Comparison of ENCODE assay signal across 1 cellular context in genomic region chr7:43572516-43573049, GRCh38.
TF ChIP-seq lines count a peak whose summit lies in the region.

No MANE protein-coding gene starts in this region.

TF ChIP-seq in K562, 482 proteins besides CTCF, POLR2A, EP300 and RAD21 (continued from another document and continues in another):
- TF ChIP-seq ZNF407 (IDR thresholded peaks at IDR 0.05; ENCODE audit: low read depth): no peak
- TF ChIP-seq ZNF398 (CRISPR knock-in tag; IDR thresholded peaks at IDR 0.05): no peak
- TF ChIP-seq CBX2 (IDR thresholded peaks at IDR 0.05; ENCODE audit: insufficient read depth, low read length, poor library complexity, severe bottlenecking): no peak
- TF ChIP-seq ZNF518B (CRISPR knock-in tag; IDR thresholded peaks at IDR 0.05): no peak
- peak in 1 of 2 experiments; percentile 76; a peak in 1 of 4 replicates for TF ChIP-seq RCOR1 (IDR thresholded peaks at IDR 0.05; ENCODE audit: borderline replicate concordance in 1 of 2, low read depth in 2 of 2, low read length in 2 of 2)
- no peak for TF ChIP-seq ZNF263 (CRISPR knock-in tag; IDR thresholded peaks at IDR 0.05; ENCODE audit: borderline replicate concordance)
- no peak for TF ChIP-seq SIN3B (IDR thresholded peaks at IDR 0.05; ENCODE audit: low read depth)
- TF ChIP-seq TCF3 (CRISPR knock-in tag; IDR thresholded peaks at IDR 0.05): 0 out of 2 replicates have a peak, but pooled peaks have one; percentile 12
- peak; percentile 20 for TF ChIP-seq HDAC3 (IDR thresholded peaks at IDR 0.05; ENCODE audit: borderline replicate concordance, partially characterized antibody)
- no peak for TF ChIP-seq USF2 (CRISPR knock-in tag; IDR thresholded peaks at IDR 0.05)
- TF ChIP-seq TSC22D4 (tag; IDR thresholded peaks at IDR 0.05): no peak
- TF ChIP-seq HNRNPH1 (optimal IDR thresholded peaks at IDR 0.05; ENCODE audit: low read depth, low read length): no peak
- peak; percentile 94 for TF ChIP-seq JUND (IDR thresholded peaks at IDR 0.05; ENCODE audit: borderline replicate concordance, low read depth, low read length)
- peak; percentile 93; the same call in 2 of the 3 replicates for TF ChIP-seq JUND (tag; IDR thresholded peaks at IDR 0.05; ENCODE audit: borderline replicate concordance, low read depth, low read length)
- TF ChIP-seq SRSF1 (IDR thresholded peaks at IDR 0.05; ENCODE audit: low read depth, low read length): no peak
- no peak for TF ChIP-seq ZNF143 (CRISPR knock-in tag; IDR thresholded peaks at IDR 0.05)
- no peak for TF ChIP-seq POLR3A (IDR thresholded peaks at IDR 0.05; ENCODE audit: borderline replicate concordance, extremely low read depth, insufficient read depth, insufficient read length)
- no peak for TF ChIP-seq KDM1A (IDR thresholded peaks at IDR 0.05)
- TF ChIP-seq ATF3 (IDR thresholded peaks at IDR 0.05): peak; percentile 91
- TF ChIP-seq ATF3 (CRISPR knock-in tag; conservative IDR thresholded peaks at IDR 0.05): no peak
- 0 out of 2 replicates have a peak, but pooled peaks have one; percentile 6 for TF ChIP-seq NCOR1 (IDR thresholded peaks at IDR 0.05)
- no peak for TF ChIP-seq ZNF124 (CRISPR knock-in tag; IDR thresholded peaks at IDR 0.05)
- no peak for TF ChIP-seq EWSR1 (IDR thresholded peaks at IDR 0.05; ENCODE audit: borderline replicate concordance, low read depth, partially characterized antibody)
- TF ChIP-seq ZKSCAN1 (IDR thresholded peaks at IDR 0.05; ENCODE audit: low read depth, low read length): no peak
- TF ChIP-seq RBM15 (IDR thresholded peaks at IDR 0.05; ENCODE audit: insufficient read depth, low read length): no peak
- no peak for TF ChIP-seq NR1H2 (CRISPR knock-in tag; IDR thresholded peaks at IDR 0.05)
- no peak for TF ChIP-seq ZNF384 (IDR thresholded peaks at IDR 0.05; ENCODE audit: low read depth, low read length)
- TF ChIP-seq ZNF224 (CRISPR knock-in tag; IDR thresholded peaks at IDR 0.05): no peak
- TF ChIP-seq ZKSCAN8 (CRISPR knock-in tag; IDR thresholded peaks at IDR 0.05): 0 out of 2 replicates have a peak, but pooled peaks have one; percentile 67
- TF ChIP-seq ZNF140 (CRISPR knock-in tag; IDR thresholded peaks at IDR 0.05): no peak
- TF ChIP-seq KHSRP (IDR thresholded peaks at IDR 0.05): no peak
- no peak for TF ChIP-seq REST (CRISPR knock-in tag; IDR thresholded peaks at IDR 0.05; ENCODE audit: low read depth)
- no peak for TF ChIP-seq ZC3H4 (CRISPR knock-in tag; IDR thresholded peaks at IDR 0.05; ENCODE audit: borderline replicate concordance)
- no peak for TF ChIP-seq TRIM28 (IDR thresholded peaks at IDR 0.05)
- TF ChIP-seq BACH1 (tag; IDR thresholded peaks at IDR 0.05): peak; percentile 98
- TF ChIP-seq ZBTB5 (IDR thresholded peaks at IDR 0.05): no peak
- no peak for TF ChIP-seq PREB (CRISPR knock-in tag; IDR thresholded peaks at IDR 0.05)
- no peak for TF ChIP-seq OTX1 (CRISPR knock-in tag; IDR thresholded peaks at IDR 0.05)
- TF ChIP-seq NFIX (CRISPR knock-in tag; IDR thresholded peaks at IDR 0.05; ENCODE audit: low read depth): no peak
